Comparison of ENCODE assay signal across 1 cellular context in genomic region chr16:67892899-67893790, GRCh38.
A peak's percentile ranks its signal among the peaks of the same experiment; 100 is the strongest.
TF ChIP-seq lines count a peak whose summit lies in the region.

TSS of gene PSKH1 (plus strand) at chr16:67893254. CDS start at chr16:67908750, 15,496 bp downstream.

TF ChIP-seq in H1, 55 proteins besides CTCF, POLR2A, EP300 and RAD21:
- TF ChIP-seq SP1 (IDR thresholded peaks at IDR 0.05; ENCODE audit: low read depth, low read length) (peak; percentile 77), KDM4A (IDR thresholded peaks at IDR 0.05; ENCODE audit: low read depth, low read length, severe bottlenecking) (peak; percentile 38), EZH2 (IDR thresholded peaks at IDR 0.05; ENCODE audit: low read depth, low read length, severe bottlenecking) (no peak), TAF1 (IDR thresholded peaks at IDR 0.05; ENCODE audit: low read depth, low read length) (peak; percentile 85), SRF (IDR thresholded peaks at IDR 0.05; ENCODE audit: low read depth, low read length) (0 out of 2 replicates have a peak, but pooled peaks have one; percentile 48), EGR1 (IDR thresholded peaks at IDR 0.05; ENCODE audit: borderline replicate concordance, low read depth, low read length) (0 out of 2 replicates have a peak, but pooled peaks have one; percentile 17), POLR2AphosphoS5 (IDR thresholded peaks at IDR 0.05; ENCODE audit: low read depth, low read length) (peak; percentile 81), ASH2L (IDR thresholded peaks at IDR 0.05; ENCODE audit: low read length) (peak; percentile 40), CHD2 (IDR thresholded peaks at IDR 0.05; ENCODE audit: low read length) (no peak), KDM5A (IDR thresholded peaks at IDR 0.05; ENCODE audit: low read length) (0 out of 2 replicates have a peak, but pooled peaks have one; percentile 56), SIN3A (conservative IDR thresholded peaks at IDR 0.05 in 1 of 2, IDR thresholded peaks at IDR 0.05 in 1 of 2; ENCODE audit: low read depth in 1 of 2, low read length in 2 of 2) (peak; percentile 31 to 49; a peak in 1 of 4 replicates), RBBP5 (IDR thresholded peaks at IDR 0.05; ENCODE audit: borderline replicate concordance, low read depth, low read length) (peak; percentile 80; the same call in 1 of the 2 replicates), YY1 (IDR thresholded peaks at IDR 0.05; ENCODE audit: low read depth, low read length) (peak; percentile 89), SP4 (IDR thresholded peaks at IDR 0.05; ENCODE audit: low read length) (no peak), RFX5 (IDR thresholded peaks at IDR 0.05; ENCODE audit: borderline replicate concordance, low read depth, low read length) (no peak), PHF8 (conservative IDR thresholded peaks at IDR 0.05; ENCODE audit: low read depth, low read length) (peak; percentile 97), CREB1 (IDR thresholded peaks at IDR 0.05) (peak; percentile 98), SIX5 (IDR thresholded peaks at IDR 0.05; ENCODE audit: low read depth, low read length) (peak; percentile 17; the same call in 1 of the 2 replicates), TBP (IDR thresholded peaks at IDR 0.05; ENCODE audit: low read depth, low read length) (peak; percentile 45)
- TF ChIP-seq, protein P1, sequence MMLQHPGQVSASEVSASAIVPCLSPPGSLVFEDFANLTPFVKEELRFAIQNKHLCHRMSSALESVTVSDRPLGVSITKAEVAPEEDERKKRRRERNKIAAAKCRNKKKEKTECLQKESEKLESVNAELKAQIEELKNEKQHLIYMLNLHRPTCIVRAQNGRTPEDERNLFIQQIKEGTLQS (IDR thresholded peaks at IDR 0.05; ENCODE audit: insufficient read depth, low read depth, low read length) = peak; percentile 62
- TF ChIP-seq, protein P2, sequence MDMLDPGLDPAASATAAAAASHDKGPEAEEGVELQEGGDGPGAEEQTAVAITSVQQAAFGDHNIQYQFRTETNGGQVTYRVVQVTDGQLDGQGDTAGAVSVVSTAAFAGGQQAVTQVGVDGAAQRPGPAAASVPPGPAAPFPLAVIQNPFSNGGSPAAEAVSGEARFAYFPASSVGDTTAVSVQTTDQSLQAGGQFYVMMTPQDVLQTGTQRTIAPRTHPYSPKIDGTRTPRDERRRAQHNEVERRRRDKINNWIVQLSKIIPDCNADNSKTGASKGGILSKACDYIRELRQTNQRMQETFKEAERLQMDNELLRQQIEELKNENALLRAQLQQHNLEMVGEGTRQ (IDR thresholded peaks at IDR 0.05; ENCODE audit: low read length) = no peak
